Comparison of ENCODE assay signal across 33 cellular contexts in genomic region chr19:38383743-38384142, GRCh38. TPM values are rescaled to one million over a fixed set of nuclear protein-coding genes. Genes with fewer than 3 reads are reported as not detected.
"Had no signal": no experiment of that assay in that cellular context is flagged by ENCODE, and none has a peak within 500 bp of the region (broad histone marks: within the 10 kb centered on the region; RNA-seq: fewer than 3 reads in every experiment).

No MANE protein-coding gene starts in this region.

- H3K27me3 Mint-ChIP-seq: central memory CD8-positive, alpha-beta T cell; effector memory CD8-positive, alpha-beta T cell had no signal

- H3K27ac Mint-ChIP-seq: activated CD4-positive, alpha-beta memory T cell treated with anti-CD3 and anti-CD28 coated beads for 36 hours; activated CD8-positive, alpha-beta memory T cell treated with anti-CD3 and anti-CD28 coated beads, Interleukin-2, amount 10 ng/mL, durations not matched to agents 7 days and 5 days; activated naive CD8-positive, alpha-beta T cell; activated T-helper 17 cell treated with anti-CD3 and anti-CD28 coated beads, Interleukin-2, amount 50 U/mL, for 72 hours; dendritic cell treated with granulocyte-macrophage colony-stimulating factor and Interleukin-4, amounts not matched to agents 40 ng/mL and 50 ng/mL, for 4 days had no signal

- H3K27ac ChIP-seq: brain microvascular endothelial cell, coronary artery, epithelial cell of prostate, esophagus squamous epithelium, gastroesophageal sphincter, VCaP had no signal

- H3K27me3 ChIP-seq: brain microvascular endothelial cell had no signal

- H3K4me3 Mint-ChIP-seq: activated CD4-positive, alpha-beta memory T cell treated with anti-CD3 and anti-CD28 coated beads for 36 hours; activated CD8-positive, alpha-beta memory T cell treated with anti-CD3 and anti-CD28 coated beads, Interleukin-2, amount 10 ng/mL, durations not matched to agents 7 days and 5 days; activated CD8-positive, alpha-beta T cell treated with anti-CD3 and anti-CD28 coated beads, Interleukin-2, amount 10 ng/mL, durations not matched to agents 7 days and 5 days; activated naive CD8-positive, alpha-beta T cell; activated T-helper 17 cell treated with anti-CD3 and anti-CD28 coated beads, Interleukin-2, amount 50 U/mL, for 72 hours; central memory CD8-positive, alpha-beta T cell; dendritic cell treated with granulocyte-macrophage colony-stimulating factor and Interleukin-4, amounts not matched to agents 40 ng/mL and 50 ng/mL, for 4 days; effector memory CD8-positive, alpha-beta T cell; WTC11 had no signal

- DNase-seq: activated CD4-positive, alpha-beta memory T cell treated with anti-CD3 and anti-CD28 coated beads for 36 hours; activated CD4-positive, alpha-beta T cell treated with anti-CD3 and anti-CD28 coated beads for 48 hours; activated CD4-positive, alpha-beta T cell treated with anti-CD3 and anti-CD28 coated beads, Interleukin-2, amount 50 U/mL, for 1 hour; activated CD8-positive, alpha-beta memory T cell treated with anti-CD3 and anti-CD28 coated beads, Interleukin-2, amount 10 ng/mL, durations not matched to agents 7 days and 5 days; activated CD8-positive, alpha-beta memory T cell treated with anti-CD3 and anti-CD28 coated beads, Interleukin-2, amount 50 U/mL, for 4 hours; activated CD8-positive, alpha-beta T cell treated with anti-CD3 and anti-CD28 coated beads, Interleukin-2, amount 10 ng/mL, durations not matched to agents 7 days and 5 days; activated effector memory CD4-positive, alpha-beta T cell treated with Interleukin-2 at 50 U/mL for 16 hours; activated gamma-delta T cell treated with Interleukin-2 at 50 U/mL for 16 hours; activated naive CD4-positive, alpha-beta T cell treated with anti-CD3 and anti-CD28 coated beads, Interleukin-2, amount 50 U/mL, for 16 hours; activated naive CD4-positive, alpha-beta T cell treated with Interleukin-2 at 50 U/mL for 16 hours; activated T-cell treated with anti-CD3 and anti-CD28 coated beads, Interleukin-2, amount 50 U/mL, for 1 hour; amniotic stem cell; anterior cingulate cortex; brain microvascular endothelial cell; effector CD4-positive, alpha-beta T cell; effector memory CD8-positive, alpha-beta T cell; esophagus squamous epithelium; foreskin melanocyte; T-helper 2 cell had no signal

- ATAC-seq: activated CD8-positive, alpha-beta memory T cell treated with anti-CD3 and anti-CD28 coated beads, Interleukin-2, amount 10 ng/mL, durations not matched to agents 7 days and 5 days; activated CD8-positive, alpha-beta T cell treated with anti-CD3 and anti-CD28 coated beads, Interleukin-2, amount 10 ng/mL, durations not matched to agents 7 days and 5 days; activated T-helper 17 cell treated with anti-CD3 and anti-CD28 coated beads, Interleukin-2, amount 50 U/mL, for 72 hours; effector memory CD8-positive, alpha-beta T cell; gastroesophageal sphincter; WTC11 had no signal

- H3K9me3 Mint-ChIP-seq: activated CD4-positive, alpha-beta memory T cell treated with anti-CD3 and anti-CD28 coated beads for 36 hours; activated T-helper 17 cell treated with anti-CD3 and anti-CD28 coated beads, Interleukin-2, amount 50 U/mL, for 72 hours; central memory CD8-positive, alpha-beta T cell; dendritic cell treated with granulocyte-macrophage colony-stimulating factor and Interleukin-4, amounts not matched to agents 40 ng/mL and 50 ng/mL, for 4 days; effector memory CD8-positive, alpha-beta T cell; WTC11 had no signal

- H3K4me3 ChIP-seq: coronary artery, esophagus squamous epithelium, gastroesophageal sphincter had no signal

- H3K9me3 ChIP-seq: esophagus squamous epithelium, gastroesophageal sphincter had no signal

RNA-seq across cellular contexts. Expression of gene GGN, which starts 4.1 kb away (rescaled TPM):
- total RNA-seq: activated CD8-positive, alpha-beta memory T cell treated with anti-CD3 and anti-CD28 coated beads, Interleukin-2, amount 10 ng/mL, durations not matched to agents 7 days and 5 days; activated CD8-positive, alpha-beta T cell treated with anti-CD3 and anti-CD28 coated beads, Interleukin-2, amount 10 ng/mL, durations not matched to agents 7 days and 5 days had no signal

RNA-seq across cellular contexts. Expression of gene RASGRP4, which starts 42.3 kb away (rescaled TPM):
- total RNA-seq: astrocyte, bronchial epithelial cell, fibroblast of lung, fibroblast of villous mesenchyme, glomerular endothelial cell had no signal
